In the genomic region with DNA sequence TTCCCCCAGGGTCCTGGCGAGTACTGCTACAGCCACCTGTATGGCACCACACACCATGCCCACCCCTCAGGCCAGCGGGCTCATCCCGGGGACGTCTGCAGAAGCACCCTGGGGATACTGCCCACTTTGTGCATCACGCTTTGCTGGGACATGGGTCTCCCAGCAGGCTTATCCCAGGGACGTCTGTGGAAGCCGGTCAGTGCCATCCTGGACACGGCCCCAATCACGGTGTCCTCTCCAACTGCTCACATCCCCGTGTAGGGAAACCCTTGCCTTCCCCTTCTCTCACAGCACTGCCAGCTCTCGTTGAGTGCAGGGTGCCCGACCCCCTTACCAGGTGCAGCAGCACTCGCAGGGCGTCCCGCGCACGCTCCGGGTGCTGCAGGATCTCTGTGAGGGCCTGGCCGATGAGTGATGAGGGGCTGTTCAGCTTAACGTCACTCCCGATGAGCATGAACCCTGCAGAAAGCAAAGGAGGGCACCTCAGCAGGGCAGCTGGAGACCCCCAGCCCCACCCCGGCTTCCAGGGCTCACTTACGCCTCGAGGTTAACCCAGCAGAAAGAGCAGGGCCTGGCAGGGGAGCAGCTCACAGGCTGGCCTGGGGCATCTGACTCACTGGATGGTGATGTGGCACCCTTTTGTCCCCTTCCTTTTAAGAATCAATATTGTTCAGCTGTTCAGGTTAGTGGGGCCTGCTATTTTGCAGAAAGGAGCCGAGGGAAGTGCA, we compare ENCODE assay signal across 18 cellular contexts.
"Had no signal": no experiment of that assay in that cellular context is flagged by ENCODE, and none has a peak within 500 bp of the region (broad histone marks: within the 10 kb centered on the region; RNA-seq: fewer than 3 reads in every experiment).

No MANE protein-coding gene starts in this region.

- H3K4me1 Mint-ChIP-seq: activated CD4-positive, alpha-beta memory T cell treated with anti-CD3 and anti-CD28 coated beads, Interleukin-2, amount 10 ng/mL, durations not matched to agents 7 days and 5 days; brain; endodermal cell; stimulated activated effector memory CD8-positive, alpha-beta T cell treated with anti-CD3 and anti-CD28 coated beads, Interleukin-12 subunit alpha, Interleukin-12 subunit beta, amount 100 ng/mL, for 72 hours had no signal

- H3K36me3 Mint-ChIP-seq: stimulated activated effector memory CD8-positive, alpha-beta T cell treated with anti-CD3 and anti-CD28 coated beads, Interleukin-12 subunit alpha, Interleukin-12 subunit beta, amount 100 ng/mL, for 72 hours had no signal

- H3K36me3 ChIP-seq: neural progenitor cell, SJCRH30 had no signal

- H3K4me3 Mint-ChIP-seq: activated CD4-positive, alpha-beta memory T cell treated with anti-CD3 and anti-CD28 coated beads, Interleukin-2, amount 10 ng/mL, durations not matched to agents 7 days and 5 days; brain; endodermal cell; neural progenitor cell; stimulated activated effector memory CD8-positive, alpha-beta T cell treated with anti-CD3 and anti-CD28 coated beads, Interleukin-12 subunit alpha, Interleukin-12 subunit beta, amount 100 ng/mL, for 72 hours had no signal

- H3K4me1 ChIP-seq: neural progenitor cell, parathyroid adenoma, SJCRH30 had no signal

- H3K27ac ChIP-seq: neural progenitor cell, parathyroid adenoma, SJCRH30, tibial artery had no signal

- DNase-seq: activated CD4-positive, alpha-beta memory T cell treated with anti-CD3 and anti-CD28 coated beads, Interleukin-2, amount 10 ng/mL, durations not matched to agents 7 days and 5 days; activated CD8-positive, alpha-beta memory T cell treated with anti-CD3 and anti-CD28 coated beads, Interleukin-2, amount 50 U/mL, for 4 hours; activated naive CD4-positive, alpha-beta T cell treated with Interleukin-2 at 50 U/mL for 16 hours; dermis blood vessel endothelial cell; endodermal cell; erythroblast; hypothalamus; mesendoderm; retina; SJCRH30; SW 1271; T-helper 9 cell had no signal

- H3K27ac Mint-ChIP-seq: activated CD4-positive, alpha-beta memory T cell treated with anti-CD3 and anti-CD28 coated beads, Interleukin-2, amount 10 ng/mL, durations not matched to agents 7 days and 5 days; endodermal cell; neural progenitor cell; stimulated activated effector memory CD8-positive, alpha-beta T cell treated with anti-CD3 and anti-CD28 coated beads, Interleukin-12 subunit alpha, Interleukin-12 subunit beta, amount 100 ng/mL, for 72 hours had no signal

- H3K9me3 Mint-ChIP-seq: activated CD4-positive, alpha-beta memory T cell treated with anti-CD3 and anti-CD28 coated beads, Interleukin-2, amount 10 ng/mL, durations not matched to agents 7 days and 5 days; brain; endodermal cell; neural progenitor cell; stimulated activated effector memory CD8-positive, alpha-beta T cell treated with anti-CD3 and anti-CD28 coated beads, Interleukin-12 subunit alpha, Interleukin-12 subunit beta, amount 100 ng/mL, for 72 hours had no signal

- H3K9me3 ChIP-seq: SJCRH30, tibial artery had no signal

- H3K27me3 ChIP-seq: neural progenitor cell, SJCRH30, tibial artery had no signal

- H3K27me3 Mint-ChIP-seq: activated CD4-positive, alpha-beta memory T cell treated with anti-CD3 and anti-CD28 coated beads, Interleukin-2, amount 10 ng/mL, durations not matched to agents 7 days and 5 days; brain had no signal

- ATAC-seq: stimulated activated effector memory CD8-positive, alpha-beta T cell treated with anti-CD3 and anti-CD28 coated beads, Interleukin-12 subunit alpha, Interleukin-12 subunit beta, amount 100 ng/mL, for 72 hours had no signal

- H3K4me3 ChIP-seq: neural progenitor cell, SJCRH30, smooth muscle cell, tibial artery had no signal
